Comparison of ENCODE assay signal across 9 cellular contexts in genomic region chr3:114093596-114093995, GRCh38. TPM values are rescaled to one million over a fixed set of nuclear protein-coding genes. Genes with fewer than 3 reads are reported as not detected.
DNase-seq lines count a peak whose midpoint lies in the region; ATAC-seq, FAIRE-seq and TF ChIP-seq lines count a peak whose summit lies in the region.
"Had no signal": no experiment of that assay in that cellular context is flagged by ENCODE, and none has a peak within 500 bp of the region (broad histone marks: within the 10 kb centered on the region; RNA-seq: fewer than 3 reads in every experiment).

No MANE protein-coding gene starts in this region.

- H3K27ac ChIP-seq in A549: no peak overlapping the region
- no peak overlapping the region for H3K27ac ChIP-seq in HEK293 (ENCODE audit: extremely low read depth, low read depth, low read length)
- H3K27ac ChIP-seq in SK-N-SH (ENCODE audit: low read depth in 2 of 2, low read length in 1 of 2): no peak overlapping the region

- H3K9ac ChIP-seq in SK-N-SH: no peak overlapping the region

- H3K9me3 ChIP-seq in A549 (no peaks in the 10 kb centered on the region), HEK293 (ENCODE audit: control insufficient read depth, insufficient read depth, low read depth, low read length) (no peaks in the 10 kb centered on the region), SK-N-SH (no peaks in the 10 kb centered on the region)
- H3K9me3 ChIP-seq: Caco-2 had no signal

- no peaks in the 10 kb centered on the region for H3K4me1 ChIP-seq in A549
- H3K4me1 ChIP-seq in HEK293 (ENCODE audit: control insufficient read depth, insufficient read depth, low read length): 0 out of 2 replicates have a peak, but pooled peaks cover 2% of the 10 kb centered on the region
- H3K4me1 ChIP-seq in SK-N-SH (ENCODE audit: control insufficient read depth in 1 of 2, insufficient read depth in 2 of 2, low read depth in 1 of 2, low read length in 1 of 2): 0 out of 4 replicates have a peak, but pooled peaks cover 0 to 9% of the 10 kb centered on the region in 2 experiments
- H3K4me1 ChIP-seq: Caco-2 had no signal

- H3K9me2 ChIP-seq in SK-N-SH: no peaks in the 10 kb centered on the region

- H2AFZ ChIP-seq in SK-N-SH (ENCODE audit: low read depth): no peak overlapping the region

- H3K27me3 ChIP-seq in SK-N-SH (ENCODE audit: insufficient read depth): no peaks in the 10 kb centered on the region

- no peak for TF ChIP-seq EP300 in A549 (IDR thresholded peaks at IDR 0.05)
- no peak for TF ChIP-seq EP300 in SK-N-SH (IDR thresholded peaks at IDR 0.05; ENCODE audit: borderline replicate concordance in 1 of 2, low read depth in 1 of 2, low read length in 1 of 2)

- DNase-seq in A549 (ENCODE audit: low read depth in 1 of 2, low spot score in 1 of 2) (peak; percentile 30 to 58), SK-N-SH (peak; percentile 9), glomerular visceral epithelial cell (ENCODE audit: extremely low spot score) (peak; percentile 64)
- DNase-seq: Caco-2 had no signal

- 49% methylated on average over 2 of the region's 2 CpGs for WGBS in A549 (ENCODE audit: missing lambda C conversion rate)
- WGBS in SK-N-SH (ENCODE audit: low lambda C conversion rate): 62% methylated on average over 2 of the region's 2 CpGs

- H3K4me2 ChIP-seq in A549: no peak overlapping the region
- no peak overlapping the region for H3K4me2 ChIP-seq in SK-N-SH

- no peaks in the 10 kb centered on the region for H3K79me2 ChIP-seq in SK-N-SH (ENCODE audit: insufficient read depth)

- TF ChIP-seq RAD21 in A549 (conservative IDR thresholded peaks at IDR 0.05 in 1 of 2, IDR thresholded peaks at IDR 0.05 in 1 of 2) (no peak), SK-N-SH (IDR thresholded peaks at IDR 0.05; ENCODE audit: low read length) (no peak)

- no peak for FAIRE-seq in A549 (lab: Jason Lieb, UNC)

- POLR2A ChIA-PET in A549 (lab: Yijun Ruan, JAX): no interaction called here
- POLR2A ChIA-PET in HEK293 (lab: Yijun Ruan, JAX): no interaction called here
- POLR2A ChIA-PET in SK-N-SH (lab: Yijun Ruan, JAX): no interaction called here

- ATAC-seq in A549: peak; percentile 71 to 79; a peak in 5 of 6 replicates
- no peak for ATAC-seq in HG02970 (IDR thresholded peaks at IDR 0.05; ENCODE audit: low FRiP score, unreplicated experiment)
- ATAC-seq in GM18867 (IDR thresholded peaks at IDR 0.05; ENCODE audit: unreplicated experiment): no peak
- ATAC-seq in HG03139 (IDR thresholded peaks at IDR 0.05; ENCODE audit: unreplicated experiment): no peak
- no peak for ATAC-seq in HG03520 (IDR thresholded peaks at IDR 0.05; ENCODE audit: unreplicated experiment)

- no peak for TF ChIP-seq CTCF in A549 (IDR thresholded peaks at IDR 0.05)
- TF ChIP-seq CTCF in HEK293 (tag by site-specific recombination; IDR thresholded peaks at IDR 0.05): no peak
- TF ChIP-seq CTCF in SK-N-SH (IDR thresholded peaks at IDR 0.05): no peak

- no peak overlapping the region for H3K4me3 ChIP-seq in A549
- no peak overlapping the region for H3K4me3 ChIP-seq in HEK293 (ENCODE audit: low read depth, low read length)
- no peak overlapping the region for H3K4me3 ChIP-seq in SK-N-SH (ENCODE audit: low read depth in 2 of 2, low read length in 1 of 2)

- H3F3A ChIP-seq in SK-N-SH (replicated peaks; ENCODE audit: insufficient read depth): peaks cover 10% of the 10 kb centered on the region

- CTCF ChIA-PET in A549 (lab: Yijun Ruan, JAX): no interaction called here
- CTCF ChIA-PET in HEK293 (lab: Yijun Ruan, JAX): no interaction called here
- CTCF ChIA-PET in SK-N-SH (lab: Yijun Ruan, JAX): no interaction called here

- H3K36me3 ChIP-seq in HEK293 (ENCODE audit: control insufficient read depth in 2 of 2, insufficient read depth in 1 of 2, low read length in 2 of 2) (no peaks in the 10 kb centered on the region), SK-N-SH (replicated peaks in 1 of 2; ENCODE audit: control insufficient read depth in 1 of 2, insufficient read depth in 2 of 2, low read length in 1 of 2) (no peaks in the 10 kb centered on the region)

- no peaks in the 10 kb centered on the region for H4K20me1 ChIP-seq in SK-N-SH (ENCODE audit: insufficient read depth)

- TF ChIP-seq POLR2A in A549 (IDR thresholded peaks at IDR 0.05; ENCODE audit: low read length): no peak

TF ChIP-seq in A549, 52 proteins besides CTCF, POLR2A, EP300 and RAD21:
- TF ChIP-seq BHLHE40 (IDR thresholded peaks at IDR 0.05; ENCODE audit: low read depth, low read length): no peak

TF ChIP-seq in HEK293, 187 proteins besides CTCF, POLR2A, EP300 and RAD21 (continues in another document):
- TF ChIP-seq ZNF600 (tag by site-specific recombination; IDR thresholded peaks at IDR 0.05) (0 out of 2 replicates have a peak, but pooled peaks have one; percentile 25), ZNF629 (tag by site-specific recombination; IDR thresholded peaks at IDR 0.05) (peak; percentile 17; the same call in 1 of the 2 replicates), SCRT2 (tag by site-specific recombination; IDR thresholded peaks at IDR 0.05) (peak; percentile 68)

TF ChIP-seq in SK-N-SH, 30 proteins besides CTCF, POLR2A, EP300 and RAD21:
- TF ChIP-seq, protein P1, sequence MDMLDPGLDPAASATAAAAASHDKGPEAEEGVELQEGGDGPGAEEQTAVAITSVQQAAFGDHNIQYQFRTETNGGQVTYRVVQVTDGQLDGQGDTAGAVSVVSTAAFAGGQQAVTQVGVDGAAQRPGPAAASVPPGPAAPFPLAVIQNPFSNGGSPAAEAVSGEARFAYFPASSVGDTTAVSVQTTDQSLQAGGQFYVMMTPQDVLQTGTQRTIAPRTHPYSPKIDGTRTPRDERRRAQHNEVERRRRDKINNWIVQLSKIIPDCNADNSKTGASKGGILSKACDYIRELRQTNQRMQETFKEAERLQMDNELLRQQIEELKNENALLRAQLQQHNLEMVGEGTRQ (IDR thresholded peaks at IDR 0.05; ENCODE audit: borderline replicate concordance, low read depth, low read length): no peak
- TF ChIP-seq NFIC (IDR thresholded peaks at IDR 0.05; ENCODE audit: borderline replicate concordance): peak; percentile 87

RNA-seq across cellular contexts. Expression of gene QTRT2, which starts 37.1 kb away (rescaled TPM):
- 26.2 and 33.9 TPM in 2 replicates for polyA plus RNA-seq in A549 (2011; rRNA removed)
- polyA plus RNA-seq in A549 (2012; cell fraction: cytosol; rRNA removed): 8.5 and 10.0 TPM in 2 replicates
- polyA plus RNA-seq in A549 (2012; cell fraction: nucleus; rRNA removed): 10.1 and 16.4 TPM in 2 replicates
- polyA plus RNA-seq in A549 (2017; fragmentation: RNase III; extraction: RNeasy Plus Mini Kit Qiagen cat#74134 plus additional on column Dnase treatment): 23.5 to 26.8 TPM (median 23.8 TPM) in 3 replicates
- polyA minus RNA-seq in A549 (2011; rRNA and poly(A)+ RNA removed): 35.7 and 37.2 TPM in 2 replicates
- polyA plus RNA-seq in SK-N-SH (2012; rRNA removed): 6.2 and 7.9 TPM in 2 replicates
- 7.4 and 7.6 TPM in 2 replicates for polyA plus RNA-seq in SK-N-SH (2012; cell fraction: cytosol; rRNA removed)
- polyA plus RNA-seq in SK-N-SH (2012; cell fraction: nucleus; rRNA removed): 7.3 and 10.8 TPM in 2 replicates

RNA-seq across cellular contexts. Expression of gene CCDC191, which starts 37.3 kb away (rescaled TPM):
- polyA plus RNA-seq in A549 (2011; rRNA removed): 4.6 and 5.0 TPM in 2 replicates
- 0.96 and 1.0 TPM in 2 replicates for polyA plus RNA-seq in A549 (2012; cell fraction: cytosol; rRNA removed)
- 2.5 and 3.8 TPM in 2 replicates for polyA plus RNA-seq in A549 (2012; cell fraction: nucleus; rRNA removed)
- polyA plus RNA-seq in A549 (2017; fragmentation: RNase III; extraction: RNeasy Plus Mini Kit Qiagen cat#74134 plus additional on column Dnase treatment): 2.3 to 3.0 TPM (median 2.5 TPM) in 3 replicates
- polyA minus RNA-seq in A549 (2011; rRNA and poly(A)+ RNA removed): 2.1 and 2.2 TPM in 2 replicates
- 3.1 and 5.5 TPM in 2 replicates for polyA plus RNA-seq in SK-N-SH (2012; rRNA removed)
- 1.7 and 2.1 TPM in 2 replicates for polyA plus RNA-seq in SK-N-SH (2012; cell fraction: cytosol; rRNA removed)
- 16.6 and 26.3 TPM in 2 replicates for polyA plus RNA-seq in SK-N-SH (2012; cell fraction: nucleus; rRNA removed)

Comparison
In these comparisons a context has a peak if more than half of its experiments do, and no peak if none do; other contexts are left out.
1. ATAC-seq: peak in A549 (2 of 2); none in HG02970 (single experiment), GM18867 (single experiment), HG03139 (single experiment) and HG03520 (single experiment).
2. DNase-seq: peak in every context shown above with its lines; median percentile 64 in glomerular visceral epithelial cell; 44 in A549; 9 in SK-N-SH.